In genomic region chr1:109980324-109981127, GRCh38 we compare ENCODE assay signal across 10 cellular contexts. TPM values are rescaled to one million over a fixed set of nuclear protein-coding genes. Genes with fewer than 3 reads are reported as not detected.
DNase-seq lines count a peak whose midpoint lies in the region; ATAC-seq, FAIRE-seq and TF ChIP-seq lines count a peak whose summit lies in the region.
"Had no signal": no experiment of that assay in that cellular context is flagged by ENCODE, and none has a peak within 500 bp of the region (broad histone marks: within the 10 kb centered on the region; RNA-seq: fewer than 3 reads in every experiment).

No MANE protein-coding gene starts in this region.

- no peak overlapping the region for H3K4ac ChIP-seq in trophoblast cell (ENCODE audit: low read depth, low read length)

- DNase-seq in NCI-H1417 (lab: John Stamatoyannopoulos, UW) = peak in 2 of 3 experiments; percentile 44 to 63
- no peak for DNase-seq in NCI-H1417 treated with DMSO at 0.1 percent for 48 hours (lab: John Stamatoyannopoulos, UW)
- DNase-seq in MM.1S = no peak
- peak; percentile 42 for DNase-seq in bronchial epithelial cell (ENCODE audit: low read depth)
- peak in 1 of 2 donors; percentile 41 for DNase-seq in trophoblast cell
- DNase-seq in Karpas-422 = no peak
- DNase-seq in NCI-H1105 treated with DMSO at 0.1 percent for 48 hours (lab: John Stamatoyannopoulos, UW) = no peak

- H3K9ac ChIP-seq in MM.1S (ENCODE audit: low read length) (no peak overlapping the region), trophoblast cell (ENCODE audit: low read length) (no peak overlapping the region), Karpas-422 (ENCODE audit: low read length) (no peak overlapping the region)

- H3K14ac ChIP-seq in trophoblast cell (ENCODE audit: low read length) = peak overlapping the region; percentile 47

- peak overlapping the region; percentile 84 for H4K91ac ChIP-seq in trophoblast cell (ENCODE audit: low read depth, low read length)

- TF ChIP-seq CTCF in MM.1S (IDR thresholded peaks at IDR 0.05; ENCODE audit: low read length) (peak; percentile 50), bronchial epithelial cell (IDR thresholded peaks at IDR 0.05; ENCODE audit: insufficient read depth, low read length, severe bottlenecking) (peak; percentile 84)

- no peaks in the 10 kb centered on the region for H3K36me3 ChIP-seq in MM.1S (replicated peaks; ENCODE audit: insufficient read depth, low read length)
- H3K36me3 ChIP-seq in bronchial epithelial cell (ENCODE audit: control insufficient read depth, insufficient read depth, low read length) = no peaks in the 10 kb centered on the region
- no peaks in the 10 kb centered on the region for H3K36me3 ChIP-seq in trophoblast cell (ENCODE audit: control insufficient read depth in 1 of 2, insufficient read depth in 2 of 2, low read length in 2 of 2)
- no peaks in the 10 kb centered on the region for H3K36me3 ChIP-seq in Karpas-422 (ENCODE audit: insufficient read depth, low read length)

- H3K27ac ChIP-seq in MM.1S (ENCODE audit: low read length) = no peak overlapping the region
- peak overlapping the region; percentile 28 for H3K27ac ChIP-seq in trophoblast cell (ENCODE audit: low read depth, low read length)
- no peak overlapping the region for H3K27ac ChIP-seq in Karpas-422 (ENCODE audit: low read length)

- no CpG with 5 or more reads among the region's 8 CpGs for WGBS in trophoblast cell (ENCODE audit: extremely low coverage, insufficient coverage, insufficient read length)

- no peak for FAIRE-seq in bronchial epithelial cell (lab: Jason Lieb, UNC)
- FAIRE-seq: colon had no signal

- H2BK12ac ChIP-seq in trophoblast cell (ENCODE audit: low read length) = peak overlapping the region; percentile 94

- no peaks in the 10 kb centered on the region for H4K20me1 ChIP-seq in MM.1S (ENCODE audit: insufficient read depth, low read length)
- peaks cover 4% of the 10 kb centered on the region for H4K20me1 ChIP-seq in Karpas-422 (ENCODE audit: insufficient read depth, low read depth, low read length)

- H3K4me3 ChIP-seq in MM.1S (ENCODE audit: low read length) (no peak overlapping the region), bronchial epithelial cell (ENCODE audit: low read depth, low read length) (no peak overlapping the region), trophoblast cell (ENCODE audit: low read depth, low read length) (no peak overlapping the region), Karpas-422 (ENCODE audit: low read length) (no peak overlapping the region)

- H3K27me3 ChIP-seq in MM.1S (replicated peaks; ENCODE audit: insufficient read depth, low read length) = no peaks in the 10 kb centered on the region
- H3K27me3 ChIP-seq in bronchial epithelial cell (ENCODE audit: control insufficient read depth, insufficient read depth, low read length) = no peaks in the 10 kb centered on the region
- H3K27me3 ChIP-seq in trophoblast cell (ENCODE audit: insufficient read depth, low read length) = no peaks in the 10 kb centered on the region
- H3K27me3 ChIP-seq in Karpas-422 (ENCODE audit: low read length) = no peaks in the 10 kb centered on the region

- H3K9me2 ChIP-seq in MM.1S (replicated peaks; ENCODE audit: insufficient read depth, low read length) (no peaks in the 10 kb centered on the region), Karpas-422 (replicated peaks; ENCODE audit: insufficient read depth, low read length) (no peaks in the 10 kb centered on the region)

- peaks cover 33% of the 10 kb centered on the region for H3K79me1 ChIP-seq in trophoblast cell (ENCODE audit: low read length)

- no peaks in the 10 kb centered on the region for H3K4me1 ChIP-seq in MM.1S (ENCODE audit: low read length)
- H3K4me1 ChIP-seq in trophoblast cell (ENCODE audit: control insufficient read depth in 1 of 2, insufficient read depth in 2 of 2, low read length in 2 of 2) = peaks cover 23 to 35% of the 10 kb centered on the region in 2 experiments
- H3K4me1 ChIP-seq in Karpas-422 (ENCODE audit: low read length) = peaks cover 6% of the 10 kb centered on the region

- H3K79me2 ChIP-seq in MM.1S (ENCODE audit: low read length) (peaks cover 5% of the 10 kb centered on the region), trophoblast cell (ENCODE audit: control insufficient read depth, insufficient read depth, low read length, poor library complexity) (peaks cover 9% of the 10 kb centered on the region), Karpas-422 (ENCODE audit: low read length) (peaks cover 8% of the 10 kb centered on the region)

- no peaks in the 10 kb centered on the region for H3F3A ChIP-seq in MM.1S (ENCODE audit: insufficient read depth, low read length)

- no peak overlapping the region for H4K8ac ChIP-seq in trophoblast cell (ENCODE audit: low read depth, low read length)

- no peaks in the 10 kb centered on the region for H3K9me3 ChIP-seq in MM.1S (replicated peaks; ENCODE audit: insufficient read depth, low read length)
- no peaks in the 10 kb centered on the region for H3K9me3 ChIP-seq in trophoblast cell (ENCODE audit: insufficient read depth, low read depth, low read length)
- H3K9me3 ChIP-seq in Karpas-422 (ENCODE audit: low read length) = no peaks in the 10 kb centered on the region

- H4K12ac ChIP-seq in trophoblast cell (ENCODE audit: low read depth, low read length) = no peak overlapping the region

- no peak for ATAC-seq in GM21619 (IDR thresholded peaks at IDR 0.05; ENCODE audit: unreplicated experiment)
- ATAC-seq: sciatic nerve had no signal

- H2AFZ ChIP-seq in MM.1S (ENCODE audit: low read length) = no peak overlapping the region
- H2AFZ ChIP-seq in trophoblast cell (ENCODE audit: insufficient read depth, low read length, poor library complexity) = no peak overlapping the region
- H2AFZ ChIP-seq in Karpas-422 (ENCODE audit: low read length) = no peak overlapping the region

- peak overlapping the region; percentile 12 for H3K18ac ChIP-seq in trophoblast cell (ENCODE audit: low read length)

- no peak overlapping the region for H3K4me2 ChIP-seq in MM.1S (ENCODE audit: low read depth, low read length)
- no peak overlapping the region for H3K4me2 ChIP-seq in trophoblast cell (ENCODE audit: low read length)
- H3K4me2 ChIP-seq in Karpas-422 (ENCODE audit: low read depth, low read length, poor library complexity, severe bottlenecking) = no peak overlapping the region

- H3K23ac ChIP-seq in trophoblast cell (ENCODE audit: low read length) = no peak overlapping the region

- peak overlapping the region; percentile 39 for H2BK120ac ChIP-seq in trophoblast cell (ENCODE audit: insufficient read depth, low read length, poor library complexity)

- peak overlapping the region; percentile 64 for H2AK5ac ChIP-seq in trophoblast cell (ENCODE audit: low read length)

- H2BK5ac ChIP-seq in trophoblast cell (ENCODE audit: low read depth, low read length, poor library complexity) = peak overlapping the region; percentile 74

RNA-seq across cellular contexts. Expression of gene AHCYL1, which starts 4.0 kb away (rescaled TPM):
- 31.6 and 75.1 TPM in 2 replicates for total RNA-seq in bronchial epithelial cell
- polyA plus RNA-seq in trophoblast cell (2013) = 84.4 and 84.7 TPM in 2 replicates
- total RNA-seq in Karpas-422 (2014; rRNA removed; shearing (Covaris generic); ENCODE audit: low replicate concordance) = 29.5 and 34.0 TPM in 2 replicates

RNA-seq across cellular contexts. Expression of gene STRIP1, which starts 53.9 kb away (rescaled TPM):
- total RNA-seq in bronchial epithelial cell = 39.4 and 44.5 TPM in 2 replicates
- polyA plus RNA-seq in trophoblast cell (2013) = 22.7 and 23.9 TPM in 2 replicates
- total RNA-seq in Karpas-422 (2014; rRNA removed; shearing (Covaris generic); ENCODE audit: low replicate concordance) = 35.3 and 53.8 TPM in 2 replicates

Comparison
In these comparisons a context has a peak if more than half of its experiments do, and no peak if none do; other contexts are left out.
1. DNase-seq: peak in NCI-H1417 (2 of 3) and bronchial epithelial cell (single experiment); none in NCI-H1417 treated with DMSO at 0.1 percent for 48 hours (single experiment), MM.1S (single experiment), Karpas-422 (single experiment) and NCI-H1105 treated with DMSO at 0.1 percent for 48 hours (single experiment).